ENCODE assay signal across 17 cellular contexts in genomic region chr12:123748661-123749060, GRCh38. TPM values are rescaled to one million over a fixed set of nuclear protein-coding genes. Genes with fewer than 3 reads are reported as not detected.
A peak's percentile ranks its signal among the peaks of the same experiment; 100 is the strongest.
DNase-seq lines count a peak whose midpoint lies in the region; ATAC-seq, FAIRE-seq and TF ChIP-seq lines count a peak whose summit lies in the region.
"Had no signal": no experiment of that assay in that cellular context is flagged by ENCODE, and none has a peak within 500 bp of the region (broad histone marks: within the 10 kb centered on the region; RNA-seq: fewer than 3 reads in every experiment).

No MANE protein-coding gene starts in this region.

- no peaks in the 10 kb centered on the region for H3K9me3 Mint-ChIP-seq in naive thymus-derived CD8-positive, alpha-beta T cell
- H3K9me3 Mint-ChIP-seq: natural killer cell treated with Interleukin-12 subunit alpha and Interleukin-12 subunit beta and Interleukin-15 and Interleukin-18, amount 100 ng/mL, for 72 hours had no signal

- H3K9me3 ChIP-seq in MG63 = no peaks in the 10 kb centered on the region
- no peaks in the 10 kb centered on the region for H3K9me3 ChIP-seq in heart right ventricle
- H3K9me3 ChIP-seq in transverse colon = no peaks in the 10 kb centered on the region
- H3K9me3 ChIP-seq: spleen had no signal

- in situ Hi-C loops in transverse colon (cut with MboI; ENCODE audit: low pct_ligation_motif_present in 1 of 4, low pct_unique_long_range_greater_than_20kb in 1 of 4, low sequenced_read_pairs in 3 of 4) = no loop called here

- H3K4me3 ChIP-seq in MG63 (no peak overlapping the region), choroid plexus epithelial cell (ENCODE audit: low read depth, low read length) (no peak overlapping the region), heart right ventricle (no peak overlapping the region), transverse colon (no peak overlapping the region)
- H3K4me3 ChIP-seq: spleen had no signal

- no peak for TF ChIP-seq EP300 in transverse colon (IDR thresholded peaks at IDR 0.05; ENCODE audit: low read depth)

- TF ChIP-seq CTCF in choroid plexus epithelial cell (conservative IDR thresholded peaks at IDR 0.05; ENCODE audit: low read depth, low read length) (no peak), heart right ventricle (IDR thresholded peaks at IDR 0.05) (no peak), transverse colon (IDR thresholded peaks at IDR 0.05) (no peak)

- no peak overlapping the region for H3K27ac ChIP-seq in heart right ventricle
- H3K27ac ChIP-seq in transverse colon = no peak overlapping the region
- H3K27ac ChIP-seq: spleen had no signal

- H3K27me3 Mint-ChIP-seq in naive thymus-derived CD8-positive, alpha-beta T cell = no peaks in the 10 kb centered on the region
- H3K27me3 Mint-ChIP-seq: natural killer cell treated with Interleukin-12 subunit alpha and Interleukin-12 subunit beta and Interleukin-15 and Interleukin-18, amount 100 ng/mL, for 72 hours had no signal

- peaks cover 0 to 73% (median 27%) of the 10 kb centered on the region in 3 donors for H3K36me3 Mint-ChIP-seq in naive thymus-derived CD8-positive, alpha-beta T cell

- H3K36me3 ChIP-seq in MG63 (peaks cover 28% of the 10 kb centered on the region), heart right ventricle (peaks cover 0 to 99% (median 43%) of the 10 kb centered on the region in 9 donors), transverse colon (peaks cover 0 to 26% (median 9%) of the 10 kb centered on the region in 4 donors)

- peak overlapping the region in 6 of 10 donors; percentile 2 to 87 (median 36) for H3K27ac Mint-ChIP-seq in naive thymus-derived CD8-positive, alpha-beta T cell
- H3K27ac Mint-ChIP-seq: natural killer cell treated with Interleukin-12 subunit alpha and Interleukin-12 subunit beta and Interleukin-15 and Interleukin-18, amount 100 ng/mL, for 72 hours had no signal

- FAIRE-seq in HTR-8/SVneo (lab: Jason Lieb, UNC) = no peak

- H3K27me3 ChIP-seq in MG63 = no peaks in the 10 kb centered on the region
- no peaks in the 10 kb centered on the region for H3K27me3 ChIP-seq in heart right ventricle
- no peaks in the 10 kb centered on the region for H3K27me3 ChIP-seq in transverse colon
- H3K27me3 ChIP-seq: spleen had no signal

- DNase-seq in COLO829 (ENCODE audit: low spot score) (peak; percentile 68), MG63 (peak; percentile 28), choroid plexus epithelial cell (ENCODE audit: low read depth) (peak; percentile 50), NCI-H774 (lab: John Stamatoyannopoulos, UW) (no peak), heart right ventricle (no peak), HTR-8/SVneo (ENCODE audit: insufficient read length, low spot score) (no peak), transverse colon (no peak)
- no peak for DNase-seq in naive thymus-derived CD8-positive, alpha-beta T cell
- DNase-seq: activated CD4-positive, alpha-beta T cell treated with anti-CD3 and anti-CD28 coated beads, Interleukin-2, amount 50 U/mL, for 1 hour; activated naive CD4-positive, alpha-beta T cell treated with Interleukin-2 at 50 U/mL for 16 hours; aorta; erythroblast; NCI-H187 treated with DMSO at 0.1 percent for 48 hours; spleen had no signal

- 81 to 88% methylated on average over 4 of the region's 4 CpGs for WGBS in heart right ventricle, 2 donors
- 71 to 80% methylated on average over 1 to 4 of the region's 4 CpGs for WGBS in transverse colon (ENCODE audit: low coverage in 1 of 2), 2 donors

- intact Hi-C loops in heart right ventricle (cut with DNase I) = no loop called here
- intact Hi-C loops in transverse colon (cut with DNase I; ENCODE audit: low total_unique reads) = no loop called here

- no peak overlapping the region for H3K4me3 Mint-ChIP-seq in naive thymus-derived CD8-positive, alpha-beta T cell
- H3K4me3 Mint-ChIP-seq: natural killer cell treated with Interleukin-12 subunit alpha and Interleukin-12 subunit beta and Interleukin-15 and Interleukin-18, amount 100 ng/mL, for 72 hours had no signal

- H3K4me1 ChIP-seq in heart right ventricle (peaks cover 0 to 11% (median 0%) of the 10 kb centered on the region in 9 donors), transverse colon (no peaks in the 10 kb centered on the region)

- no peak for ATAC-seq in naive thymus-derived CD8-positive, alpha-beta T cell
- no peak for ATAC-seq in heart right ventricle
- ATAC-seq: natural killer cell treated with Interleukin-12 subunit alpha and Interleukin-12 subunit beta and Interleukin-15 and Interleukin-18, amount 100 ng/mL, for 72 hours had no signal

- POLR2A ChIA-PET in naive thymus-derived CD8-positive, alpha-beta T cell (lab: Charles Lee) = no interaction called here

- no peak for TF ChIP-seq POLR2A in transverse colon (IDR thresholded peaks at IDR 0.05)

- H3K4me1 Mint-ChIP-seq in naive thymus-derived CD8-positive, alpha-beta T cell = peaks cover 8 to 40% (median 18%) of the 10 kb centered on the region in 4 donors

RNA-seq across cellular contexts. Expression of gene DNAH10, which starts 13.4 kb away (rescaled TPM):
- 0.25 and 0.40 TPM in 2 replicates for total RNA-seq in MG63 (2014; rRNA removed; shearing (Covaris generic); ENCODE audit: low replicate concordance)
- under 1 TPM; 0.30 to 0.65 TPM for total RNA-seq in naive thymus-derived CD8-positive, alpha-beta T cell
- polyA plus RNA-seq in naive thymus-derived CD8-positive, alpha-beta T cell = under 1 TPM in 1 of 3 donors, not detected in 2; 0.25 TPM
- total RNA-seq in heart right ventricle (under 1 TPM in 7 of 10 donors, not detected in 3; 0.05 to 0.60 (median 0.24) TPM), transverse colon (under 1 TPM in 2 of 4 donors, not detected in 2; 0.14 to 0.20 TPM)
- under 1 TPM; 0.07 to 0.09 TPM for polyA plus RNA-seq in heart right ventricle
- total RNA-seq: glomerular endothelial cell, posterior vena cava had no signal

RNA-seq across cellular contexts. Expression of gene ATP6V0A2, which starts 36.5 kb away (rescaled TPM):
- 15.4 and 18.7 TPM in 2 replicates for total RNA-seq in MG63 (2014; rRNA removed; shearing (Covaris generic); ENCODE audit: low replicate concordance)
- 10 to 100 TPM; 46.6 to 52.3 TPM for total RNA-seq in naive thymus-derived CD8-positive, alpha-beta T cell
- 10 to 100 TPM; 13.2 to 19.4 (median 18.2) TPM for polyA plus RNA-seq in naive thymus-derived CD8-positive, alpha-beta T cell
- total RNA-seq in heart right ventricle (10 to 100 TPM in 9 of 10 donors, 1 to 10 TPM in 1; 8.6 to 16.9 (median 11.6) TPM), transverse colon (10 to 100 TPM; 23.9 to 33.3 (median 29.0) TPM)
- 1 to 10 TPM; 4.7 to 6.2 TPM for polyA plus RNA-seq in heart right ventricle

Comparison
In these comparisons a context has a peak if more than half of its experiments do, and no peak if none do; other contexts are left out.
1. DNase-seq: peak in COLO829 (single experiment), MG63 (single experiment) and choroid plexus epithelial cell (single experiment); none in naive thymus-derived CD8-positive, alpha-beta T cell (0 of 10), NCI-H774 (single experiment), heart right ventricle (0 of 2), HTR-8/SVneo (single experiment) and transverse colon (single experiment).